Comparison of ENCODE assay signal across 17 cellular contexts in the genomic region with DNA sequence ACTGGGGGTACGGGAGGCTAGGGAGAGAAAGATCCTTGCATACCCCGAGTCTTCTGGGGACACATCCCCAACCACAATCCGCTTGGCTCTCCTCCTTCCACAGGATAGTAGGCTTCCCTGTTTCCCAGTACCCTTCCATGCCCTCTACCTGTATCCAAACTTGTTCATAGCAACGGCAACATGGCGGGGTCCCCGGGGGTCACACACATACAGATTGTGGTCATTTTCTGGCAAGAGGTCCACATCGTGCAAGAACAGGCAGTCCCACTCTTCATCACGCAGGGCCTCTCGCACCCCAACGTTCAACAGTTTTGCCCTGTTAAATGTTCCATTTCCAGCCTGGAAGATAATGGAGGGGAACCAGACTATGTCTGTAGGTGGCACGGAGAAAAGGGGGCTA. TPM values are rescaled to one million over a fixed set of nuclear protein-coding genes. Genes with fewer than 3 reads are reported as not detected.
DNase-seq lines count a peak whose midpoint lies in the region; ATAC-seq and TF ChIP-seq lines count a peak whose summit lies in the region.
"Had no signal": no experiment of that assay in that cellular context is flagged by ENCODE, and none has a peak within 500 bp of the region (broad histone marks: within the 10 kb centered on the region; RNA-seq: fewer than 3 reads in every experiment).

No MANE protein-coding gene starts in this region.

- no peak overlapping the region for H4K8ac ChIP-seq in mesenchymal stem cell (ENCODE audit: low read length)

- no peaks in the 10 kb centered on the region for H3K9me3 Mint-ChIP-seq in T-helper 2 cell treated with Interferon-gamma antibody and Interleukin-4, amounts not matched to agents 5 μg/mL and 100 μg/mL, for 36 hours
- H3K9me3 Mint-ChIP-seq in stimulated activated memory B cell treated with anti-CD40 and anti-IgM and Interleukin-4, amounts not matched to agents 10 μg/mL and 1 μg/mL and 100 μg/mL, for 72 hours, result no peaks in the 10 kb centered on the region
- H3K9me3 Mint-ChIP-seq: activated naive CD4-positive, alpha-beta T cell treated with anti-CD3 and anti-CD28 coated beads, Interleukin-2, amount 10 ng/mL, durations not matched to agents 7 days and 5 days; central memory CD8-positive, alpha-beta T cell; type B pancreatic cell had no signal

- H3K36me3 ChIP-seq in adipocyte (ENCODE audit: control insufficient read depth, insufficient read depth, low read length, severe bottlenecking) (peaks cover 55% of the 10 kb centered on the region), mesenchymal stem cell (ENCODE audit: control insufficient read depth in 1 of 2, insufficient read depth in 2 of 2, low read depth in 1 of 2, low read length in 2 of 2) (peaks cover 61 to 62% of the 10 kb centered on the region in 2 experiments)

- H2BK5ac ChIP-seq in mesenchymal stem cell (ENCODE audit: low read depth, low read length, poor library complexity, severe bottlenecking), result no peak overlapping the region

- H3K27ac Mint-ChIP-seq in T-helper 2 cell treated with Interferon-gamma antibody and Interleukin-4, amounts not matched to agents 5 μg/mL and 100 μg/mL, for 36 hours, result peak overlapping the region; percentile 13
- H3K27ac Mint-ChIP-seq in stimulated activated memory B cell treated with anti-CD40 and anti-IgM and Interleukin-4, amounts not matched to agents 10 μg/mL and 1 μg/mL and 100 μg/mL, for 72 hours, result peak overlapping the region; percentile 56
- H3K27ac Mint-ChIP-seq: activated naive CD4-positive, alpha-beta T cell treated with anti-CD3 and anti-CD28 coated beads, Interleukin-2, amount 10 ng/mL, durations not matched to agents 7 days and 5 days had no signal

- H3K9ac ChIP-seq in adipocyte (ENCODE audit: low read length) (peak overlapping the region; percentile 2), mesenchymal stem cell (ENCODE audit: low read length) (peak overlapping the region; percentile 44)

- peaks cover 58% of the 10 kb centered on the region for H3K36me3 Mint-ChIP-seq in T-helper 2 cell treated with Interferon-gamma antibody and Interleukin-4, amounts not matched to agents 5 μg/mL and 100 μg/mL, for 36 hours (ENCODE audit: low read depth)
- H3K36me3 Mint-ChIP-seq in stimulated activated memory B cell treated with anti-CD40 and anti-IgM and Interleukin-4, amounts not matched to agents 10 μg/mL and 1 μg/mL and 100 μg/mL, for 72 hours, result peaks cover 51% of the 10 kb centered on the region

- H3K23ac ChIP-seq in mesenchymal stem cell (ENCODE audit: low read length in 2 of 2), result no peak overlapping the region

- H3K18ac ChIP-seq in mesenchymal stem cell (ENCODE audit: low read depth in 1 of 2, low read length in 2 of 2), result no peak overlapping the region

- H3K4me3 Mint-ChIP-seq in T-helper 2 cell treated with Interferon-gamma antibody and Interleukin-4, amounts not matched to agents 5 μg/mL and 100 μg/mL, for 36 hours, result no peak overlapping the region
- H3K4me3 Mint-ChIP-seq in stimulated activated memory B cell treated with anti-CD40 and anti-IgM and Interleukin-4, amounts not matched to agents 10 μg/mL and 1 μg/mL and 100 μg/mL, for 72 hours, result no peak overlapping the region
- H3K4me3 Mint-ChIP-seq: activated naive CD4-positive, alpha-beta T cell treated with anti-CD3 and anti-CD28 coated beads, Interleukin-2, amount 10 ng/mL, durations not matched to agents 7 days and 5 days; central memory CD8-positive, alpha-beta T cell had no signal

- no peaks in the 10 kb centered on the region for H3K27me3 Mint-ChIP-seq in T-helper 2 cell treated with Interferon-gamma antibody and Interleukin-4, amounts not matched to agents 5 μg/mL and 100 μg/mL, for 36 hours (ENCODE audit: low read depth)
- H3K27me3 Mint-ChIP-seq in stimulated activated memory B cell treated with anti-CD40 and anti-IgM and Interleukin-4, amounts not matched to agents 10 μg/mL and 1 μg/mL and 100 μg/mL, for 72 hours, result no peaks in the 10 kb centered on the region
- H3K27me3 Mint-ChIP-seq: activated naive CD4-positive, alpha-beta T cell treated with anti-CD3 and anti-CD28 coated beads, Interleukin-2, amount 10 ng/mL, durations not matched to agents 7 days and 5 days; central memory CD8-positive, alpha-beta T cell; type B pancreatic cell had no signal

- no peak for TF ChIP-seq CTCF in coronary artery (IDR thresholded peaks at IDR 0.05)

- no peak for DNase-seq in T-helper 2 cell treated with Interferon-gamma antibody and Interleukin-4, amounts not matched to agents 5 μg/mL and 100 μg/mL, for 36 hours (ENCODE audit: low spot score)
- no peak for DNase-seq in T-helper 2 cell
- no peak for DNase-seq in adipocyte (ENCODE audit: low read depth)
- no peak for DNase-seq in mesenchymal stem cell
- no peak for DNase-seq in GOT3 (lab: John Stamatoyannopoulos, UW)
- no peak for DNase-seq in coronary artery (ENCODE audit: low spot score)
- DNase-seq in SK-N-DZ (ENCODE audit: low spot score), result no peak
- DNase-seq: activated CD8-positive, alpha-beta memory T cell treated with anti-CD3 and anti-CD28 coated beads, Interleukin-2, amount 50 U/mL, for 48 hours; activated naive CD4-positive, alpha-beta T cell treated with anti-CD3 and anti-CD28 coated beads, Interleukin-2, amount 10 ng/mL, durations not matched to agents 7 days and 5 days; C1 segment of cervical spinal cord; left lung; NCI-H1436; stimulated activated CD4-positive, alpha-beta T cell treated with anti-CD3 and anti-CD28 coated beads, Interleukin-4, amount 100 ng/mL, for 1 hour had no signal

- H2BK15ac ChIP-seq in mesenchymal stem cell (ENCODE audit: low read depth, poor library complexity, severe bottlenecking), result no peak overlapping the region

- no peak overlapping the region for H2BK120ac ChIP-seq in mesenchymal stem cell (ENCODE audit: low read depth, low read length)

- no peak overlapping the region for H4K91ac ChIP-seq in mesenchymal stem cell (ENCODE audit: low read length)

- H3K27ac ChIP-seq in mesenchymal stem cell (ENCODE audit: low read length, poor library complexity, severe bottlenecking) (no peak overlapping the region), coronary artery (peak overlapping the region in 1 of 2 donors; percentile 59)
- H3K27ac ChIP-seq: left lung had no signal

- H3K14ac ChIP-seq in mesenchymal stem cell (ENCODE audit: low read length in 2 of 2), result no peak overlapping the region

- H3K4ac ChIP-seq in mesenchymal stem cell (ENCODE audit: low read depth in 1 of 2, low read length in 2 of 2), result no peak overlapping the region

- WGBS in mesenchymal stem cell, result 99% methylated on average over 11 of the region's 11 CpGs

- H2AFZ ChIP-seq in mesenchymal stem cell (ENCODE audit: low read depth, low read length), result no peak overlapping the region

- H3K79me1 ChIP-seq in mesenchymal stem cell (replicated peaks; ENCODE audit: low read length, poor library complexity, severe bottlenecking), result peaks cover 44% of the 10 kb centered on the region

- peaks cover 28% of the 10 kb centered on the region for H3K4me1 Mint-ChIP-seq in T-helper 2 cell treated with Interferon-gamma antibody and Interleukin-4, amounts not matched to agents 5 μg/mL and 100 μg/mL, for 36 hours (ENCODE audit: low read depth)
- peaks cover 50% of the 10 kb centered on the region for H3K4me1 Mint-ChIP-seq in stimulated activated memory B cell treated with anti-CD40 and anti-IgM and Interleukin-4, amounts not matched to agents 10 μg/mL and 1 μg/mL and 100 μg/mL, for 72 hours

- no peak overlapping the region for H3K4me2 ChIP-seq in mesenchymal stem cell (ENCODE audit: low read length, poor library complexity, severe bottlenecking)

- H3K27me3 ChIP-seq in adipocyte (replicated peaks; ENCODE audit: control insufficient read depth, insufficient read depth, low read length) (no peaks in the 10 kb centered on the region), mesenchymal stem cell (ENCODE audit: control insufficient read depth in 1 of 2, insufficient read depth in 1 of 2, low read length in 2 of 2) (no peaks in the 10 kb centered on the region)
- H3K27me3 ChIP-seq: left lung had no signal

- no peak for ATAC-seq in stimulated activated memory B cell treated with anti-CD40 and anti-IgM and Interleukin-4, amounts not matched to agents 10 μg/mL and 1 μg/mL and 100 μg/mL, for 72 hours
- ATAC-seq: HCT116, left lung had no signal

- no peak overlapping the region for H2BK12ac ChIP-seq in mesenchymal stem cell (ENCODE audit: low read length in 2 of 2)

- H3K9me3 ChIP-seq in adipocyte (ENCODE audit: control insufficient read depth, low read length), result no peaks in the 10 kb centered on the region
- H3K9me3 ChIP-seq in mesenchymal stem cell (ENCODE audit: control insufficient read depth, low read length), result no peaks in the 10 kb centered on the region
- H3K9me3 ChIP-seq: left lung had no signal

- peak overlapping the region; percentile 0 for H3K4me3 ChIP-seq in adipocyte (ENCODE audit: low read length)
- H3K4me3 ChIP-seq in mesenchymal stem cell (ENCODE audit: insufficient read depth in 1 of 2, low read depth in 1 of 2, low read length in 2 of 2), result no peak overlapping the region
- no peak overlapping the region for H3K4me3 ChIP-seq in coronary artery
- H3K4me3 ChIP-seq: left lung had no signal

- H3K4me1 ChIP-seq in adipocyte (ENCODE audit: control insufficient read depth, insufficient read depth, low read length), result peaks cover 42% of the 10 kb centered on the region
- peaks cover 19% of the 10 kb centered on the region for H3K4me1 ChIP-seq in mesenchymal stem cell (ENCODE audit: control insufficient read depth, insufficient read depth, low read depth, low read length)

- H2AK5ac ChIP-seq in mesenchymal stem cell (ENCODE audit: low read length, severe bottlenecking), result no peak overlapping the region

RNA-seq across cellular contexts. Expression of gene B4GALT3, which starts 3.6 kb away (rescaled TPM):
- 34.5 TPM for polyA plus RNA-seq in mesenchymal stem cell (2013, experiment 1 of 2)
- 34.5 TPM for polyA plus RNA-seq in mesenchymal stem cell (2013, experiment 2 of 2)
- 62.1 and 67.2 TPM in 2 replicates for polyA plus RNA-seq in SK-N-DZ (2014; cell fraction: cytosol; rRNA removed)
- polyA plus RNA-seq in SK-N-DZ (2014; cell fraction: nucleus; rRNA removed), result 52.3 and 64.2 TPM in 2 replicates

RNA-seq across cellular contexts. Expression of gene PPOX, which starts 7.5 kb away (rescaled TPM):
- 9.8 TPM for polyA plus RNA-seq in mesenchymal stem cell (2013, experiment 1 of 2)
- 8.2 TPM for polyA plus RNA-seq in mesenchymal stem cell (2013, experiment 2 of 2)
- polyA plus RNA-seq in SK-N-DZ (2014; cell fraction: cytosol; rRNA removed), result 41.3 and 58.6 TPM in 2 replicates
- 263 and 291 TPM in 2 replicates for polyA plus RNA-seq in SK-N-DZ (2014; cell fraction: nucleus; rRNA removed)

RNA-seq across cellular contexts. Expression of gene USP21, which starts 14.4 kb away (rescaled TPM):
- 13.9 TPM for polyA plus RNA-seq in mesenchymal stem cell (2013, experiment 1 of 2)
- polyA plus RNA-seq in mesenchymal stem cell (2013, experiment 2 of 2), result 14.1 TPM
- polyA plus RNA-seq in SK-N-DZ (2014; cell fraction: cytosol; rRNA removed), result 10.5 and 20.0 TPM in 2 replicates
- 104 and 163 TPM in 2 replicates for polyA plus RNA-seq in SK-N-DZ (2014; cell fraction: nucleus; rRNA removed)

RNA-seq across cellular contexts. Expression of gene UFC1, which starts 19.9 kb away (rescaled TPM):
- 107 TPM for polyA plus RNA-seq in mesenchymal stem cell (2013, experiment 1 of 2)
- 103 TPM for polyA plus RNA-seq in mesenchymal stem cell (2013, experiment 2 of 2)
- 73.7 and 87.5 TPM in 2 replicates for polyA plus RNA-seq in SK-N-DZ (2014; cell fraction: cytosol; rRNA removed)
- polyA plus RNA-seq in SK-N-DZ (2014; cell fraction: nucleus; rRNA removed), result 45.2 and 53.2 TPM in 2 replicates

RNA-seq across cellular contexts. Expression of gene ADAMTS4, which starts 25.1 kb away (rescaled TPM):
- 0.03 TPM for polyA plus RNA-seq in mesenchymal stem cell (2013, experiment 1 of 2)
- polyA plus RNA-seq in mesenchymal stem cell (2013, experiment 2 of 2), result 0.12 TPM
- 10.0 and 12.4 TPM in 2 replicates for polyA plus RNA-seq in SK-N-DZ (2014; cell fraction: cytosol; rRNA removed)
- polyA plus RNA-seq in SK-N-DZ (2014; cell fraction: nucleus; rRNA removed), result 3.5 and 5.3 TPM in 2 replicates
